ENCODE assay signal across 9 cellular contexts in genomic region chr9:135468866-135469521, GRCh38. TPM values are rescaled to one million over a fixed set of nuclear protein-coding genes. Genes with fewer than 3 reads are reported as not detected.
DNase-seq lines count a peak whose midpoint lies in the region; ATAC-seq and TF ChIP-seq lines count a peak whose summit lies in the region.
"Had no signal": no experiment of that assay in that cellular context is flagged by ENCODE, and none has a peak within 500 bp of the region (broad histone marks: within the 10 kb centered on the region; RNA-seq: fewer than 3 reads in every experiment).

No MANE protein-coding gene starts in this region.

- DNase-seq in ELF-1 (ENCODE audit: low read depth, low spot score): peak; percentile 44
- peak in 4 of 7 donors; percentile 28 to 38 (median 33) for DNase-seq in adrenal gland
- DNase-seq in stimulated activated CD4-positive, alpha-beta T cell treated with anti-CD3 and anti-CD28 coated beads, Interleukin-12 subunit alpha, Interleukin-12 subunit beta, amount 100 ng/mL, for 4 hours: peak; percentile 45
- no peak for DNase-seq in NCI-H187 treated with DMSO at 0.1 percent for 48 hours (lab: John Stamatoyannopoulos, UW)
- no peak for DNase-seq in D341Med (ENCODE audit: low spot score)
- DNase-seq in DMS53 treated with DMSO at 0.1 percent for 48 hours (lab: John Stamatoyannopoulos, UW; ENCODE audit: unreplicated experiment): no peak

- no peak for TF ChIP-seq CTCF in adrenal gland (IDR thresholded peaks at IDR 0.05)
- no peak for TF ChIP-seq CTCF in gastroesophageal sphincter (IDR thresholded peaks at IDR 0.05)

- peak overlapping the region; percentile 80 for H3K27ac Mint-ChIP-seq in T-helper 1 cell treated with Interleukin-12 subunit alpha and Interleukin-12 subunit beta and Interleukin-4 antibody, amounts not matched to agents 30 μg/mL and 1 μg/mL, for 36 hours

- 29 to 38% (median 32%) methylated on average over 16 of the region's 16 CpGs for WGBS in adrenal gland, 4 donors
- WGBS in gastroesophageal sphincter (ENCODE audit: low coverage in 1 of 2), 2 donors: 26 to 70% methylated on average over 2 to 16 of the region's 16 CpGs

- peaks cover 20% of the 10 kb centered on the region for H3K4me1 Mint-ChIP-seq in T-helper 1 cell treated with Interleukin-12 subunit alpha and Interleukin-12 subunit beta and Interleukin-4 antibody, amounts not matched to agents 30 μg/mL and 1 μg/mL, for 36 hours (ENCODE audit: low read depth)

- TF ChIP-seq EP300 in gastroesophageal sphincter (IDR thresholded peaks at IDR 0.05): no peak

- H3K4me1 ChIP-seq in adrenal gland (replicated peaks in 1 of 2) (peaks cover 4 to 7% of the 10 kb centered on the region in 2 donors), gastroesophageal sphincter (no peaks in the 10 kb centered on the region)

- peaks cover 28% of the 10 kb centered on the region for H3K27me3 Mint-ChIP-seq in T-helper 1 cell treated with Interleukin-12 subunit alpha and Interleukin-12 subunit beta and Interleukin-4 antibody, amounts not matched to agents 30 μg/mL and 1 μg/mL, for 36 hours (ENCODE audit: low read depth)

- peak overlapping the region in 2 of 5 donors; percentile 1 to 50 for H3K27ac ChIP-seq in adrenal gland
- H3K27ac ChIP-seq in gastroesophageal sphincter: no peak overlapping the region

- no peaks in the 10 kb centered on the region for H3K9me3 Mint-ChIP-seq in T-helper 1 cell treated with Interleukin-12 subunit alpha and Interleukin-12 subunit beta and Interleukin-4 antibody, amounts not matched to agents 30 μg/mL and 1 μg/mL, for 36 hours

- ATAC-seq in gastroesophageal sphincter: no peak

- TF ChIP-seq POLR2A in adrenal gland (IDR thresholded peaks at IDR 0.05) (no peak), gastroesophageal sphincter (IDR thresholded peaks at IDR 0.05) (no peak)

- H3K27me3 ChIP-seq in adrenal gland (no peaks in the 10 kb centered on the region), gastroesophageal sphincter (peaks cover 34% of the 10 kb centered on the region)

- H3K36me3 Mint-ChIP-seq in T-helper 1 cell treated with Interleukin-12 subunit alpha and Interleukin-12 subunit beta and Interleukin-4 antibody, amounts not matched to agents 30 μg/mL and 1 μg/mL, for 36 hours (ENCODE audit: low read depth): no peaks in the 10 kb centered on the region

- H3K4me3 Mint-ChIP-seq in T-helper 1 cell treated with Interleukin-12 subunit alpha and Interleukin-12 subunit beta and Interleukin-4 antibody, amounts not matched to agents 30 μg/mL and 1 μg/mL, for 36 hours: peak overlapping the region; percentile 65

- H3K4me3 ChIP-seq in adrenal gland (peak overlapping the region in 1 of 4 donors; percentile 19), gastroesophageal sphincter (no peak overlapping the region)

- H3K9me3 ChIP-seq in adrenal gland (replicated peaks in 1 of 3) (no peaks in the 10 kb centered on the region), gastroesophageal sphincter (no peaks in the 10 kb centered on the region)

- intact Hi-C loops in adrenal gland (cut with DNase I): no loop called here

- no peaks in the 10 kb centered on the region for H3K36me3 ChIP-seq in adrenal gland (replicated peaks in 1 of 2)
- H3K36me3 ChIP-seq in gastroesophageal sphincter: no peaks in the 10 kb centered on the region

RNA-seq across cellular contexts. Expression of gene PPP1R26, which starts 10.6 kb away (rescaled TPM):
- total RNA-seq in adrenal gland (10 to 100 TPM; 12.2 to 34.8 (median 19.1) TPM), gastroesophageal sphincter (10 to 100 TPM; 10.9 to 25.0 (median 14.4) TPM)
- polyA plus RNA-seq in adrenal gland: 10 to 100 TPM in 2 of 3 donors, 1 to 10 TPM in 1; 3.3 to 20.7 (median 11.5) TPM

RNA-seq across cellular contexts. Expression of gene MRPS2, which starts 31.5 kb away (rescaled TPM):
- total RNA-seq in adrenal gland (10 to 100 TPM; 43.7 to 84.1 (median 64.7) TPM), gastroesophageal sphincter (10 to 100 TPM; 21.4 to 37.6 (median 25.6) TPM)
- 10 to 100 TPM; 31.8 to 62.0 (median 52.0) TPM for polyA plus RNA-seq in adrenal gland

RNA-seq across cellular contexts. Expression of gene LCN1, which starts 52.2 kb away (rescaled TPM):
- total RNA-seq in adrenal gland (not detected), gastroesophageal sphincter (not detected)
- not detected for polyA plus RNA-seq in adrenal gland
- total RNA-seq: H4 had no signal

Comparison
In these comparisons a context has a peak if more than half of its experiments do, and no peak if none do; other contexts are left out.
1. DNase-seq: peak in ELF-1 (single experiment), adrenal gland (4 of 7) and stimulated activated CD4-positive, alpha-beta T cell treated with anti-CD3 and anti-CD28 coated beads, Interleukin-12 subunit alpha, Interleukin-12 subunit beta, amount 100 ng/mL, for 4 hours (single experiment); none in NCI-H187 treated with DMSO at 0.1 percent for 48 hours (single experiment), D341Med (single experiment) and DMS53 treated with DMSO at 0.1 percent for 48 hours (single experiment).